1 cellular context compared by ENCODE assay signal in genomic region chr10:43263551-43264323, GRCh38.
TF ChIP-seq lines count a peak whose summit lies in the region.

No MANE protein-coding gene starts in this region.

TF ChIP-seq in IMR-90, 13 proteins besides CTCF, POLR2A, EP300 and RAD21 (continued from another document):
- TF ChIP-seq USF2 (IDR thresholded peaks at IDR 0.05; ENCODE audit: low read depth, low read length) = no peak
